Comparison of ENCODE assay signal across 8 cellular contexts in the genomic region with DNA sequence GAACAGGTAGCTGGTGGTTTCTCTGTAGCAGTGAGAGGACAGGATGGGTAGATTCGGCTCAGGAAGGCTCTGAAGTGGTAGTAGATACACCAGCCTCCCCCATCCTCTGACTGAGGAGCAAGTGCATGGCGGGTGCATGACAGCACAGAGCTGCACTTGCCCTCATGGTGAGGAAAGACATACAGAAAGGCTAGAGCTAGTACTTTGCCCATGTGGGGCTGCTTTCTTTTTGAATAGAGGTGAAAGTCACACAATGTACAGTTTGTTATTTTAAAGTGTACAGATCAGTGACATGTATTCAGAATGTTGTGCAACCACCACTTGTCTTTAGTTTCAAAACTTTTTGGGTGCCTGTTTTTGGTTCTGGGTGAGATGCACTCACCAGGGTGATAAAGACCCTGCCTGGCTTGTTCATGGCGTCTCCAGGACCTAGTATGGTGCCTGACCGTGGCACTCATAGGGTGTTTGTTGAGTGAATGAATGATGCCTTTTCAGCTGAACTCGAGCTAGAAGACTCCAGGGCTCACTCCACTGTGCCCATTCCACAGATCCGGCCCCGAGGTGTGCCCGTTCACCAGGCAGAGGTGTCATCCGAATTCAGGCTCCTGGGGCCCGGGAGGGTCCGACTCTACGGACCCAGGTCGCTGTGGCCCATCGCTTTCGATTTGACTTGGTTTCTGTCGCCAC. TPM values are rescaled to one million over a fixed set of nuclear protein-coding genes. Genes with fewer than 3 reads are reported as not detected.
A peak's percentile ranks its signal among the peaks of the same experiment; 100 is the strongest.
DNase-seq lines count a peak whose midpoint lies in the region; ATAC-seq and TF ChIP-seq lines count a peak whose summit lies in the region.

No MANE protein-coding gene starts in this region.

- peak overlapping the region; percentile 96 for H3K27ac Mint-ChIP-seq in T-cell

- intact Hi-C loops in heart right ventricle (cut with DNase I) = no loop called here
- intact Hi-C loops in cardiac septum (cut with DNase I) = no loop called here
- intact Hi-C loops in spleen (cut with DNase I; ENCODE audit: low total_unique reads) = no loop called here

- peak overlapping the region; percentile 84 to 88 (median 87) for H3K4me3 Mint-ChIP-seq in T-cell

- H3K9me3 Mint-ChIP-seq in T-cell = no peaks in the 10 kb centered on the region

- TF ChIP-seq POLR2A in spleen (IDR thresholded peaks at IDR 0.05) = no peak

- H3K9me3 ChIP-seq in heart right ventricle (no peaks in the 10 kb centered on the region), spleen (no peaks in the 10 kb centered on the region)

- DNase-seq in heart right ventricle = no peak
- DNase-seq in cardiac septum (ENCODE audit: low spot score) = no peak
- peak in 23 of 34 experiments; percentile 12 to 55 (median 38) for DNase-seq in T-cell
- DNase-seq in fibroblast of mammary gland (ENCODE audit: low read depth) = no peak
- no peak for DNase-seq in spleen
- DNase-seq in omental fat pad (ENCODE audit: low spot score) = no peak
- no peak for DNase-seq in COLO668 (lab: John Stamatoyannopoulos, UW; ENCODE audit: unreplicated experiment)
- no peak for DNase-seq in NCI-H2107 treated with DMSO at 0.1 percent for 48 hours (lab: John Stamatoyannopoulos, UW; ENCODE audit: unreplicated experiment)

- CTCF ChIA-PET in T-cell (lab: Charles Lee) = interaction anchor here (0.6 to 1.0 kb wide), 4 partner anchors 22 to 566 kb away, joined by 3 to 8 read pairs (median 4); a partner anchor contains a TSS

- ATAC-seq in heart right ventricle (no peak), T-cell (replicated peaks in 1 of 4) (peak; percentile 64 to 83 (median 69)), omental fat pad (ENCODE audit: low FRiP score) (no peak)

- H3K4me1 Mint-ChIP-seq in T-cell = peaks cover 63 to 77% (median 71%) of the 10 kb centered on the region in 3 donors

- no peaks in the 10 kb centered on the region for H3K27me3 Mint-ChIP-seq in T-cell

- WGBS in heart right ventricle, 2 donors = 28% methylated on average over 16 of the region's 16 CpGs
- WGBS in spleen, 5 donors = 19 to 32% (median 21%) methylated on average over 10 to 16 of the region's 16 CpGs

- H3K4me1 ChIP-seq in heart right ventricle = peaks cover 9 to 80% (median 64%) of the 10 kb centered on the region in 9 donors
- H3K4me1 ChIP-seq in spleen = peaks cover 43 to 100% (median 84%) of the 10 kb centered on the region in 6 donors

- TF ChIP-seq CTCF in heart right ventricle (IDR thresholded peaks at IDR 0.05) (no peak), fibroblast of mammary gland (conservative IDR thresholded peaks at IDR 0.05; ENCODE audit: control insufficient read depth, insufficient read depth, low read depth, low read length) (no peak), spleen (IDR thresholded peaks at IDR 0.05 in 8 of 11, conservative IDR thresholded peaks at IDR 0.05 in 3 of 11) (no peak), omental fat pad (IDR thresholded peaks at IDR 0.05) (no peak)

- peak overlapping the region; percentile 62 to 97 (median 93) for H3K27ac ChIP-seq in heart right ventricle
- H3K27ac ChIP-seq in spleen = peak overlapping the region; percentile 83 to 93 (median 88)

- POLR2A ChIA-PET in T-cell (lab: Charles Lee) = interaction anchor here in 1 of 2 donors (0.6 to 1.4 kb wide), 2 partner anchors 12 to 191 kb away, joined by 3 to 4 read pairs; a partner anchor contains a TSS

- peaks cover 16% of the 10 kb centered on the region for H3K36me3 Mint-ChIP-seq in T-cell

- H3K4me3 ChIP-seq in heart right ventricle = peak overlapping the region; percentile 45 to 83 (median 76)
- peak overlapping the region; percentile 42 for H3K4me3 ChIP-seq in fibroblast of mammary gland (ENCODE audit: control insufficient read depth, low read depth, low read length)
- H3K4me3 ChIP-seq in spleen = peak overlapping the region; percentile 39 to 77 (median 58)

- H3K36me3 ChIP-seq in heart right ventricle = peaks cover 0 to 15% (median 0%) of the 10 kb centered on the region in 9 donors
- peaks cover 0 to 29% (median 5%) of the 10 kb centered on the region in 6 donors for H3K36me3 ChIP-seq in spleen

- H3K27me3 ChIP-seq in heart right ventricle (no peaks in the 10 kb centered on the region), spleen (replicated peaks in 1 of 7) (peaks cover 0 to 5% (median 0%) of the 10 kb centered on the region in 7 donors)

RNA-seq across cellular contexts. Expression of a gene that starts 0.4 kb away (rescaled TPM):
- total RNA-seq in heart right ventricle (100 to 1,000 TPM in 1 of 10 donors, 10 to 100 TPM in 9; 25.8 to 146 (median 35.5) TPM), cardiac septum (27.9 TPM), T-cell (10 to 100 TPM; 25.0 to 40.1 (median 33.9) TPM), spleen (10 to 100 TPM; 58.5 to 89.1 (median 64.0) TPM), omental fat pad (100 to 1,000 TPM in 1 of 4 donors, 10 to 100 TPM in 3; 51.4 to 116 (median 85.0) TPM)
- polyA plus RNA-seq in heart right ventricle (100 to 1,000 TPM in 1 of 2 donors, 10 to 100 TPM in 1; 79.6 to 131 TPM), spleen (100 to 1,000 TPM in 2 of 3 donors, 10 to 100 TPM in 1; 71.0 to 129 (median 120) TPM)

RNA-seq across cellular contexts. Expression of a gene that starts 6.4 kb away (rescaled TPM):
- 10 to 100 TPM in 5 of 10 donors, 1 to 10 TPM in 5; 4.9 to 56.8 (median 9.2) TPM for total RNA-seq in heart right ventricle
- polyA plus RNA-seq in heart right ventricle = 10 to 100 TPM; 16.4 to 26.6 TPM
- total RNA-seq in cardiac septum = 8.2 TPM
- total RNA-seq in T-cell = 100 to 1,000 TPM in 1 of 5 donors, 10 to 100 TPM in 4; 76.2 to 102 (median 84.5) TPM
- 100 to 1,000 TPM; 119 to 179 (median 145) TPM for total RNA-seq in spleen
- polyA plus RNA-seq in spleen = 100 to 1,000 TPM; 223 to 401 (median 350) TPM
- 10 to 100 TPM; 23.3 to 48.7 (median 46.1) TPM for total RNA-seq in omental fat pad

RNA-seq across cellular contexts. Expression of a gene that starts 11.7 kb away (rescaled TPM):
- total RNA-seq in heart right ventricle (100 to 1,000 TPM in 1 of 10 donors, 10 to 100 TPM in 9; 74.7 to 117 (median 82.2) TPM), cardiac septum (82.4 TPM), T-cell (10 to 100 TPM; 49.9 to 74.6 (median 64.3) TPM), spleen (100 to 1,000 TPM in 3 of 7 donors, 10 to 100 TPM in 4; 72.9 to 154 (median 82.1) TPM), omental fat pad (100 to 1,000 TPM in 3 of 4 donors, 10 to 100 TPM in 1; 94.7 to 216 (median 144) TPM)
- polyA plus RNA-seq in heart right ventricle (100 to 1,000 TPM; 140 to 282 TPM), spleen (100 to 1,000 TPM; 139 to 184 (median 148) TPM)

RNA-seq across cellular contexts. Expression of a gene that starts 18.7 kb away (rescaled TPM):
- 10 to 100 TPM in 5 of 10 donors, 1 to 10 TPM in 5; 7.6 to 13.9 (median 9.6) TPM for total RNA-seq in heart right ventricle
- polyA plus RNA-seq in heart right ventricle = 10 to 100 TPM; 10.1 to 21.1 TPM
- 11.4 TPM for total RNA-seq in cardiac septum
- total RNA-seq in T-cell = 10 to 100 TPM in 3 of 5 donors, 1 to 10 TPM in 2; 8.4 to 17.1 (median 16.2) TPM
- 10 to 100 TPM in 6 of 7 donors, 1 to 10 TPM in 1; 9.4 to 17.4 (median 11.2) TPM for total RNA-seq in spleen
- 10 to 100 TPM; 14.6 to 18.8 (median 14.8) TPM for polyA plus RNA-seq in spleen
- 10 to 100 TPM; 20.1 to 38.7 (median 25.5) TPM for total RNA-seq in omental fat pad

RNA-seq across cellular contexts. Expression of a gene that starts 22.5 kb away (rescaled TPM):
- 10 to 100 TPM; 18.2 to 31.1 (median 21.6) TPM for total RNA-seq in heart right ventricle
- polyA plus RNA-seq in heart right ventricle = 10 to 100 TPM; 14.0 to 24.5 TPM
- total RNA-seq in cardiac septum = 23.3 TPM
- total RNA-seq in T-cell = 10 to 100 TPM; 20.4 to 29.7 (median 25.7) TPM
- total RNA-seq in spleen = 10 to 100 TPM; 25.6 to 42.1 (median 31.9) TPM
- polyA plus RNA-seq in spleen = 10 to 100 TPM; 11.0 to 15.7 (median 15.0) TPM
- total RNA-seq in omental fat pad = 10 to 100 TPM; 24.7 to 44.1 (median 39.8) TPM

Comparison
In these comparisons a context has a peak if more than half of its experiments do, and no peak if none do; other contexts are left out.
1. ATAC-seq: peak in T-cell (4 of 4); none in heart right ventricle (0 of 8) and omental fat pad (single experiment).
2. DNase-seq: peak in T-cell (23 of 34); none in heart right ventricle (0 of 2), cardiac septum (single experiment), fibroblast of mammary gland (single experiment), spleen (single experiment), omental fat pad (single experiment), COLO668 (single experiment) and NCI-H2107 treated with DMSO at 0.1 percent for 48 hours (single experiment).
3. Peak in every context shown above with its lines, with median percentiles within 50 percentile points of each other: H3K4me3 ChIP-seq.